In genomic region chr10:132704008-132704814, GRCh38 we compare ENCODE assay signal across 16 cellular contexts.
DNase-seq lines count a peak whose midpoint lies in the region; TF ChIP-seq lines count a peak whose summit lies in the region.
"Had no signal": no experiment of that assay in that cellular context is flagged by ENCODE, and none has a peak within 500 bp of the region (broad histone marks: within the 10 kb centered on the region; RNA-seq: fewer than 3 reads in every experiment).

No MANE protein-coding gene starts in this region.

- TF ChIP-seq CTCF in C4-2B (conservative IDR thresholded peaks at IDR 0.05) (no peak), LNCaP clone FGC (IDR thresholded peaks at IDR 0.05; ENCODE audit: control insufficient read depth, extremely low read depth, insufficient read depth) (no peak)

- peak overlapping the region; percentile 25 for H3K4me3 ChIP-seq in LNCaP clone FGC (ENCODE audit: low read depth, low read length)

- H3K27ac ChIP-seq in C4-2B: peak overlapping the region; percentile 100

- intact Hi-C loops in posterior vena cava (cut with DNase I): no loop called here

- DNase-seq in LNCaP clone FGC (ENCODE audit: low read depth): no peak
- peak; percentile 31 for DNase-seq in islet precursor cell
- DNase-seq in posterior vena cava (ENCODE audit: low spot score): peak; percentile 80
- DNase-seq in UCSD-AML1 (lab: John Stamatoyannopoulos, UW; ENCODE audit: unreplicated experiment): no peak
- no peak for DNase-seq in NCI-H524 treated with DMSO at 0.1 percent for 48 hours (lab: John Stamatoyannopoulos, UW)
- no peak for DNase-seq in OCI-M2 (lab: John Stamatoyannopoulos, UW; ENCODE audit: unreplicated experiment)
- no peak for DNase-seq in NCI-H82 treated with DMSO at 0.1 percent for 48 hours (lab: John Stamatoyannopoulos, UW; ENCODE audit: unreplicated experiment)
- DNase-seq: ACHN, BE2C, KG1, MG63, NCI-H1694 treated with DMSO at 0.1 percent for 48 hours, NCI-H345, NCI-H748 treated with DMSO at 0.1 percent for 48 hours, SIG-M5 had no signal

Comparison
In these comparisons a context has a peak if more than half of its experiments do, and no peak if none do; other contexts are left out.
1. DNase-seq: peak in islet precursor cell (single experiment) and posterior vena cava (single experiment); none in LNCaP clone FGC (single experiment), UCSD-AML1 (single experiment), NCI-H524 treated with DMSO at 0.1 percent for 48 hours (single experiment), OCI-M2 (single experiment) and NCI-H82 treated with DMSO at 0.1 percent for 48 hours (single experiment).